32 cellular contexts compared by ENCODE assay signal in genomic region chr15:55106155-55106554, GRCh38.
"Had no signal": no experiment of that assay in that cellular context is flagged by ENCODE, and none has a peak within 500 bp of the region (broad histone marks: within the 10 kb centered on the region; RNA-seq: fewer than 3 reads in every experiment).

No MANE protein-coding gene starts in this region.

- H3K27me3 Mint-ChIP-seq: activated naive CD4-positive, alpha-beta T cell treated with anti-CD3 and anti-CD28 coated beads, Interleukin-2, amount 50 U/mL, for 24 hours; stimulated activated naive CD8-positive, alpha-beta T cell treated with anti-CD3 and anti-CD28 coated beads, Interleukin-15, amount 100 ng/mL, for 72 hours had no signal

- DNase-seq: activated CD4-positive, alpha-beta T cell treated with anti-CD3 and anti-CD28 coated beads for 48 hours; activated CD4-positive, alpha-beta T cell treated with anti-CD3 and anti-CD28 coated beads, Interleukin-2, amount 50 U/mL, for 48 hours; activated CD8-positive, alpha-beta memory T cell treated with anti-CD3 and anti-CD28 coated beads for 24 hours; activated CD8-positive, alpha-beta memory T cell treated with anti-CD3 and anti-CD28 coated beads, Interleukin-2, amount 50 U/mL, for 4 hours; activated naive CD8-positive, alpha-beta T cell treated with anti-CD3 and anti-CD28 coated beads, Interleukin-2, amount 50 U/mL, for 24 hours; activated T-cell treated with anti-CD3 and anti-CD28 coated beads, Interleukin-2, amount 50 U/mL, for 1 hour; anterior cingulate cortex; cerebellar nuclear complex; colonic mucosa; effector CD8-positive, alpha-beta T cell; left colon; naive thymus-derived CD8-positive, alpha-beta T cell; nucleus accumbens; psoas muscle; stimulated activated CD4-positive, alpha-beta T cell treated with anti-CD3 and anti-CD28 coated beads, Interleukin-1b, Interleukin-23, amount 100 ng/mL, for 48 hours; stimulated activated CD4-positive, alpha-beta T cell treated with anti-CD3 and anti-CD28 coated beads, Interleukin-4, amount 100 ng/mL, for 4 hours; stimulated activated CD8-positive, alpha-beta memory T cell treated with anti-CD3 and anti-CD28 coated beads, Interleukin-4, amount 100 ng/mL, for 48 hours; stimulated activated naive CD8-positive, alpha-beta T cell treated with anti-CD3 and anti-CD28 coated beads, Interleukin-15, amount 100 ng/mL, for 72 hours; substantia nigra; T-helper 1 cell; uterus had no signal

- H3K4me1 Mint-ChIP-seq: activated naive CD4-positive, alpha-beta T cell treated with anti-CD3 and anti-CD28 coated beads, Interleukin-2, amount 50 U/mL, for 24 hours; activated naive CD8-positive, alpha-beta T cell treated with anti-CD3 and anti-CD28 coated beads, Interleukin-2, amount 50 U/mL, for 24 hours; memory B cell; naive thymus-derived CD8-positive, alpha-beta T cell; stimulated activated memory B cell treated with anti-CD40 and anti-IgM and Interleukin-4, amounts not matched to agents 10 μg/mL and 1 μg/mL and 100 μg/mL, for 72 hours; stimulated activated naive CD8-positive, alpha-beta T cell treated with anti-CD3 and anti-CD28 coated beads, Interleukin-15, amount 100 ng/mL, for 72 hours had no signal

- H3K4me3 Mint-ChIP-seq: activated naive CD4-positive, alpha-beta T cell treated with anti-CD3 and anti-CD28 coated beads, Interleukin-2, amount 50 U/mL, for 24 hours; activated naive CD8-positive, alpha-beta T cell treated with anti-CD3 and anti-CD28 coated beads, Interleukin-2, amount 50 U/mL, for 24 hours; memory B cell; naive thymus-derived CD8-positive, alpha-beta T cell; neural crest cell; stimulated activated memory B cell treated with anti-CD40 and anti-IgM and Interleukin-4, amounts not matched to agents 10 μg/mL and 1 μg/mL and 100 μg/mL, for 72 hours; stimulated activated naive CD8-positive, alpha-beta T cell treated with anti-CD3 and anti-CD28 coated beads, Interleukin-15, amount 100 ng/mL, for 72 hours; T-helper 2 cell treated with Interferon-gamma antibody and Interleukin-4, amounts not matched to agents 5 μg/mL and 100 μg/mL, for 36 hours; type B pancreatic cell had no signal

- H3K9me3 Mint-ChIP-seq: activated naive CD4-positive, alpha-beta T cell treated with anti-CD3 and anti-CD28 coated beads, Interleukin-2, amount 50 U/mL, for 24 hours; activated naive CD8-positive, alpha-beta T cell treated with anti-CD3 and anti-CD28 coated beads, Interleukin-2, amount 50 U/mL, for 24 hours; activated T-helper 2 cell treated with anti-CD3 and anti-CD28 coated beads, Interferon-gamma antibody, Interleukin-2, Interleukin-4, amounts not matched to agents 10 μg/mL and 5 μg/mL and 100 μg/mL, durations not matched to agents 14 hours and 24 hours and 36 hours; neural crest cell; stimulated activated naive CD8-positive, alpha-beta T cell treated with anti-CD3 and anti-CD28 coated beads, Interleukin-15, amount 100 ng/mL, for 72 hours; T-helper 2 cell treated with Interferon-gamma antibody and Interleukin-4, amounts not matched to agents 5 μg/mL and 100 μg/mL, for 36 hours; type B pancreatic cell had no signal

- H3K4me3 ChIP-seq: cardiac muscle cell, colonic mucosa, gastroesophageal sphincter, hepatocyte, psoas muscle, smooth muscle cell, uterus had no signal

- H3K27ac Mint-ChIP-seq: activated naive CD4-positive, alpha-beta T cell treated with anti-CD3 and anti-CD28 coated beads, Interleukin-2, amount 50 U/mL, for 24 hours; activated naive CD8-positive, alpha-beta T cell treated with anti-CD3 and anti-CD28 coated beads, Interleukin-2, amount 50 U/mL, for 24 hours; activated T-helper 2 cell treated with anti-CD3 and anti-CD28 coated beads, Interferon-gamma antibody, Interleukin-2, Interleukin-4, amounts not matched to agents 10 μg/mL and 5 μg/mL and 100 μg/mL, durations not matched to agents 14 hours and 24 hours and 36 hours; memory B cell; naive thymus-derived CD8-positive, alpha-beta T cell; stimulated activated memory B cell treated with anti-CD40 and anti-IgM and Interleukin-4, amounts not matched to agents 10 μg/mL and 1 μg/mL and 100 μg/mL, for 72 hours; stimulated activated naive CD8-positive, alpha-beta T cell treated with anti-CD3 and anti-CD28 coated beads, Interleukin-15, amount 100 ng/mL, for 72 hours; T-helper 2 cell treated with Interferon-gamma antibody and Interleukin-4, amounts not matched to agents 5 μg/mL and 100 μg/mL, for 36 hours; type B pancreatic cell had no signal

- H3K36me3 Mint-ChIP-seq: activated naive CD4-positive, alpha-beta T cell treated with anti-CD3 and anti-CD28 coated beads, Interleukin-2, amount 50 U/mL, for 24 hours; memory B cell; stimulated activated memory B cell treated with anti-CD40 and anti-IgM and Interleukin-4, amounts not matched to agents 10 μg/mL and 1 μg/mL and 100 μg/mL, for 72 hours; type B pancreatic cell had no signal

- ATAC-seq: activated naive CD8-positive, alpha-beta T cell treated with anti-CD3 and anti-CD28 coated beads, Interleukin-2, amount 50 U/mL, for 24 hours; gastroesophageal sphincter; left colon; naive thymus-derived CD8-positive, alpha-beta T cell; psoas muscle; stimulated activated memory B cell treated with anti-CD40 and anti-IgM and Interleukin-4, amounts not matched to agents 10 μg/mL and 1 μg/mL and 100 μg/mL, for 72 hours; stimulated activated naive CD8-positive, alpha-beta T cell treated with anti-CD3 and anti-CD28 coated beads, Interleukin-15, amount 100 ng/mL, for 72 hours had no signal
